Comparison of ENCODE assay signal across 8 cellular contexts in genomic region chr1:197146108-197147095, GRCh38. TPM values are rescaled to one million over a fixed set of nuclear protein-coding genes. Genes with fewer than 3 reads are reported as not detected.
DNase-seq lines count a peak whose midpoint lies in the region; ATAC-seq and TF ChIP-seq lines count a peak whose summit lies in the region.

ASPM (minus strand) TSS chr1:197146669; CDS start chr1:197146437, 232 bp downstream.

- peak; percentile 97 for ATAC-seq in GM21619 (IDR thresholded peaks at IDR 0.05; ENCODE audit: unreplicated experiment)
- peak; percentile 100 for ATAC-seq in mucosa of descending colon

- TF ChIP-seq RAD21 in Ishikawa (IDR thresholded peaks at IDR 0.05; ENCODE audit: low read depth), result no peak

- H3K4me1 ChIP-seq in mucosa of descending colon (ENCODE audit: low read depth), result peaks cover 2% of the 10 kb centered on the region

- DNase-seq in DMS153 (lab: John Stamatoyannopoulos, UW), result peak; percentile 94
- peak; percentile 49 for DNase-seq in OCI-M2 (lab: John Stamatoyannopoulos, UW; ENCODE audit: unreplicated experiment)
- peak; percentile 91 for DNase-seq in activated T-cell treated with anti-CD3 and anti-CD28 coated beads for 24 hours (ENCODE audit: low read depth)
- DNase-seq in epithelial cell of prostate (ENCODE audit: low read depth, low spot score), result peak; percentile 70
- DNase-seq in mucosa of descending colon, result peak; percentile 95 to 96 (median 96)
- DNase-seq in stimulated activated CD8-positive, alpha-beta memory T cell treated with anti-CD3 and anti-CD28 coated beads, Interleukin-4, amount 100 ng/mL, for 1 hour (ENCODE audit: low read depth in 2 of 2, low spot score in 1 of 2), result peak; percentile 81 to 86

- intact Hi-C loops in mucosa of descending colon (cut with DNase I, micrococcal nuclease), result no loop called here

- H3K9me3 ChIP-seq in mucosa of descending colon, result no peaks in the 10 kb centered on the region

- no peak for TF ChIP-seq CTCF in mucosa of descending colon (IDR thresholded peaks at IDR 0.05)

- peak within 1 kb of the TSS; percentile 38 for H3K27ac ChIP-seq in epithelial cell of prostate

- H3K4me3 ChIP-seq in mucosa of descending colon, result peak within 1 kb of the TSS; percentile 33

- no peak for TF ChIP-seq EP300 in Ishikawa (IDR thresholded peaks at IDR 0.05; ENCODE audit: borderline replicate concordance)

- H3K36me3 ChIP-seq in mucosa of descending colon (ENCODE audit: low read depth), result no peaks in the 10 kb centered on the region

TF ChIP-seq in Ishikawa, 13 proteins besides CTCF, POLR2A, EP300 and RAD21:
- TF ChIP-seq TCF12 (IDR thresholded peaks at IDR 0.05; ENCODE audit: low read depth), result peak; percentile 38; the same call in 1 of the 2 replicates
- TF ChIP-seq TEAD4 (IDR thresholded peaks at IDR 0.05), result no peak
- TF ChIP-seq ZBTB7A (IDR thresholded peaks at IDR 0.05; ENCODE audit: low read depth), result peak; percentile 69; the same call in 1 of the 2 replicates
- peak; percentile 58 for TF ChIP-seq USF1 (IDR thresholded peaks at IDR 0.05)
- TF ChIP-seq YY1 (IDR thresholded peaks at IDR 0.05; ENCODE audit: low read depth), result peak; percentile 78
- TF ChIP-seq CREB1 (IDR thresholded peaks at IDR 0.05; ENCODE audit: low read depth), result no peak
- TF ChIP-seq FOXM1 (IDR thresholded peaks at IDR 0.05; ENCODE audit: borderline replicate concordance, low read depth), result peak; percentile 99
- TF ChIP-seq NFIC (IDR thresholded peaks at IDR 0.05), result no peak
- TF ChIP-seq TAF1 (IDR thresholded peaks at IDR 0.05; ENCODE audit: low read depth), result peak; percentile 75

RNA-seq across cellular contexts. Expression of gene ASPM, which starts in this region (rescaled TPM):
- total RNA-seq in mucosa of descending colon, result 10 to 100 TPM in 1 of 3 donors, 1 to 10 TPM in 2; 1.3 to 10.9 (median 3.1) TPM

Comparison
In these comparisons a context has a peak if more than half of its experiments do, and no peak if none do; other contexts are left out.
1. Peak in every context shown above with its lines: DNase-seq, ATAC-seq, H3K4me3 ChIP-seq and H3K27ac ChIP-seq.